ENCODE assay signal across 1 cellular context in the genomic region with DNA sequence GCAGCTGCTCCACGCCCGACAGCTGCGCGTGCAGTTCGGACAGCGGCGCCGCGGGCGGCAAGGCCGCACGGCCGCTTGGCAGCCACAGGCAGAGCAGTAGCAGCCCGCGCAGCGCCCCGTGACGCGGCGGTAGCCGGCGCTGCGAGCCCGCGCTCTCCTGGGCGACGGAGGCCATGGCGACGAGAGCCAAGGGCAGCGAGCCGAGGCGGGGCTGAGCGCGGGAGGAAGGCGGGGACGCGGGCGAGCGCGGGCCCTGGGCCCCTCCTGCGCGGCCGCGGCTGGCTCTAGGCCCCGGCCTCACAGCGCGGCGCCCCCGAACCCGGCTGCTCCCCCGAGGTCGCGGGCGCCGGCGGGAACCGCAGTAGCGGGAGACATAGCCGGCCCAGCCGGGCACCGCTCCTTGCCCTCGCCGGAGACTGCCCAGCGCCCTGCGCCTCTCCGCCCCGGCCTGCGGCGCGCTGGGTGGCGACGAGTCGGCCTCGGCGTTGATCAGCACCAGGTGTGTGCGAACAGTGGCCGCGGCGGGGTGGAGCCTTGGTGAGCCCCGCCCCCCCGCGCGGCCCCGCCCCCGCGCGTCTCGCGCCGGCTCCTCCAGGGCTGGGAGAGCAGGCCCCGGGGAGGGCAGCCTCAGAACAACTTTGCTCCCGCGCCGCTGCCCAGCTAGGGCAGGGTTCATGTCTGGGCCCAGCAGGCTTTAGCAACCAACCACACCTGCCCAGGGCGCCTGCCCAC.
TF ChIP-seq lines count a peak whose summit lies in the region.

A gene with protein sequence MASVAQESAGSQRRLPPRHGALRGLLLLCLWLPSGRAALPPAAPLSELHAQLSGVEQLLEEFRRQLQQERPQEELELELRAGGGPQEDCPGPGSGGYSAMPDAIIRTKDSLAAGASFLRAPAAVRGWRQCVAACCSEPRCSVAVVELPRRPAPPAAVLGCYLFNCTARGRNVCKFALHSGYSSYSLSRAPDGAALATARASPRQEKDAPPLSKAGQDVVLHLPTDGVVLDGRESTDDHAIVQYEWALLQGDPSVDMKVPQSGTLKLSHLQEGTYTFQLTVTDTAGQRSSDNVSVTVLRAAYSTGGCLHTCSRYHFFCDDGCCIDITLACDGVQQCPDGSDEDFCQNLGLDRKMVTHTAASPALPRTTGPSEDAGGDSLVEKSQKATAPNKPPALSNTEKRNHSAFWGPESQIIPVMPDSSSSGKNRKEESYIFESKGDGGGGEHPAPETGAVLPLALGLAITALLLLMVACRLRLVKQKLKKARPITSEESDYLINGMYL (minus strand): TSS at position 514 of the 732 bp plus-strand sequence. CDS start 339 bp downstream, at position 175.

TF ChIP-seq in HepG2, 621 proteins besides CTCF, POLR2A, EP300 and RAD21 (continued from another document and continues in another):
- TF ChIP-seq ZNF572 (CRISPR knock-in tag; IDR thresholded peaks at IDR 0.05) = 0 out of 2 replicates have a peak, but pooled peaks have one; percentile 52
- TF ChIP-seq IKZF4 (CRISPR knock-in tag; IDR thresholded peaks at IDR 0.05; ENCODE audit: borderline replicate concordance, low read depth, not compliant biosample characterization) = peak; percentile 94
- peak; percentile 54 for TF ChIP-seq ZNF607 (CRISPR knock-in tag; IDR thresholded peaks at IDR 0.05; ENCODE audit: borderline replicate concordance)
- peak; percentile 96 for TF ChIP-seq ZNF563 (CRISPR knock-in tag; IDR thresholded peaks at IDR 0.05)
- no peak for TF ChIP-seq PAX8 (CRISPR knock-in tag; IDR thresholded peaks at IDR 0.05; ENCODE audit: borderline replicate concordance)
- TF ChIP-seq ZNF768 (CRISPR knock-in tag; IDR thresholded peaks at IDR 0.05) = 0 out of 2 replicates have a peak, but pooled peaks have one; percentile 37
- TF ChIP-seq NRL (CRISPR knock-in tag; IDR thresholded peaks at IDR 0.05; ENCODE audit: borderline replicate concordance) = no peak
- TF ChIP-seq ZFP90 (CRISPR knock-in tag; IDR thresholded peaks at IDR 0.05; ENCODE audit: borderline replicate concordance) = no peak; the same call in 1 of the 2 replicates
- TF ChIP-seq HIVEP1 (CRISPR knock-in tag; IDR thresholded peaks at IDR 0.05) = no peak
- no peak for TF ChIP-seq SSRP1 (CRISPR knock-in tag; IDR thresholded peaks at IDR 0.05)
- TF ChIP-seq ELF1 (CRISPR knock-in tag; IDR thresholded peaks at IDR 0.05) = no peak
- TF ChIP-seq, protein P1, sequence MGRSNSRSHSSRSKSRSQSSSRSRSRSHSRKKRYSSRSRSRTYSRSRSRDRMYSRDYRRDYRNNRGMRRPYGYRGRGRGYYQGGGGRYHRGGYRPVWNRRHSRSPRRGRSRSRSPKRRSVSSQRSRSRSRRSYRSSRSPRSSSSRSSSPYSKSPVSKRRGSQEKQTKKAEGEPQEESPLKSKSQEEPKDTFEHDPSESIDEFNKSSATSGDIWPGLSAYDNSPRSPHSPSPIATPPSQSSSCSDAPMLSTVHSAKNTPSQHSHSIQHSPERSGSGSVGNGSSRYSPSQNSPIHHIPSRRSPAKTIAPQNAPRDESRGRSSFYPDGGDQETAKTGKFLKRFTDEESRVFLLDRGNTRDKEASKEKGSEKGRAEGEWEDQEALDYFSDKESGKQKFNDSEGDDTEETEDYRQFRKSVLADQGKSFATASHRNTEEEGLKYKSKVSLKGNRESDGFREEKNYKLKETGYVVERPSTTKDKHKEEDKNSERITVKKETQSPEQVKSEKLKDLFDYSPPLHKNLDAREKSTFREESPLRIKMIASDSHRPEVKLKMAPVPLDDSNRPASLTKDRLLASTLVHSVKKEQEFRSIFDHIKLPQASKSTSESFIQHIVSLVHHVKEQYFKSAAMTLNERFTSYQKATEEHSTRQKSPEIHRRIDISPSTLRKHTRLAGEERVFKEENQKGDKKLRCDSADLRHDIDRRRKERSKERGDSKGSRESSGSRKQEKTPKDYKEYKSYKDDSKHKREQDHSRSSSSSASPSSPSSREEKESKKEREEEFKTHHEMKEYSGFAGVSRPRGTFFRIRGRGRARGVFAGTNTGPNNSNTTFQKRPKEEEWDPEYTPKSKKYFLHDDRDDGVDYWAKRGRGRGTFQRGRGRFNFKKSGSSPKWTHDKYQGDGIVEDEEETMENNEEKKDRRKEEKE (IDR thresholded peaks at IDR 0.05) = no peak
- no peak for TF ChIP-seq HNF4G (IDR thresholded peaks at IDR 0.05; ENCODE audit: borderline replicate concordance, low read depth, low read length)
- TF ChIP-seq HNF4G (CRISPR knock-in tag; IDR thresholded peaks at IDR 0.05; ENCODE audit: borderline replicate concordance, low read depth) = peak; percentile 45; the same call in 1 of the 2 replicates
- TF ChIP-seq SIN3B (IDR thresholded peaks at IDR 0.05; ENCODE audit: low read length) = 0 out of 2 replicates have a peak, but pooled peaks have one; percentile 59
- TF ChIP-seq REXO4 (CRISPR knock-in tag; IDR thresholded peaks at IDR 0.05; ENCODE audit: borderline replicate concordance) = 0 out of 2 replicates have a peak, but pooled peaks have one; percentile 69
- TF ChIP-seq, protein P2, sequence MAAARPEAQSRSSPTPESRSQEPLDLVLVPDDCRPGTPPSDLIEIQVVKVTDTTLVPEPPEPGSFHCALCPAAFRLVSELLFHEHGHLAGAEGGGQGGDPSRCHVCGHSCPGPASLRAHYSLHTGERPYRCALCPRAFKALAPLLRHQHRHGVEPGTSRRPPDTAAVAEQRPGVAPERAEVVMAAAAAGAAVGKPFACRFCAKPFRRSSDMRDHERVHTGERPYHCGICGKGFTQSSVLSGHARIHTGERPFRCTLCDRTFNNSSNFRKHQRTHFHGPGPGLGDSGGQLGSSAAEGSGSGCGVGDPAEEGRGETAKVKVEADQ (CRISPR knock-in tag; IDR thresholded peaks at IDR 0.05; ENCODE audit: borderline replicate concordance) = no peak
- TF ChIP-seq, protein P3, sequence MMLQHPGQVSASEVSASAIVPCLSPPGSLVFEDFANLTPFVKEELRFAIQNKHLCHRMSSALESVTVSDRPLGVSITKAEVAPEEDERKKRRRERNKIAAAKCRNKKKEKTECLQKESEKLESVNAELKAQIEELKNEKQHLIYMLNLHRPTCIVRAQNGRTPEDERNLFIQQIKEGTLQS (CRISPR knock-in tag; IDR thresholded peaks at IDR 0.05) = no peak; the same call in 1 of the 2 replicates
- TF ChIP-seq, protein P4, sequence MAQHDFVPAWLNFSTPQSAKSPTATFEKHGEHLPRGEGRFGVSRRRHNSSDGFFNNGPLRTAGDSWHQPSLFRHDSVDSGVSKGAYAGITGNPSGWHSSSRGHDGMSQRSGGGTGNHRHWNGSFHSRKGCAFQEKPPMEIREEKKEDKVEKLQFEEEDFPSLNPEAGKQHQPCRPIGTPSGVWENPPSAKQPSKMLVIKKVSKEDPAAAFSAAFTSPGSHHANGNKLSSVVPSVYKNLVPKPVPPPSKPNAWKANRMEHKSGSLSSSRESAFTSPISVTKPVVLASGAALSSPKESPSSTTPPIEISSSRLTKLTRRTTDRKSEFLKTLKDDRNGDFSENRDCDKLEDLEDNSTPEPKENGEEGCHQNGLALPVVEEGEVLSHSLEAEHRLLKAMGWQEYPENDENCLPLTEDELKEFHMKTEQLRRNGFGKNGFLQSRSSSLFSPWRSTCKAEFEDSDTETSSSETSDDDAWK (CRISPR knock-in tag; IDR thresholded peaks at IDR 0.05) = no peak
- TF ChIP-seq ZNF83 (CRISPR knock-in tag; IDR thresholded peaks at IDR 0.05; ENCODE audit: borderline replicate concordance) = peak; percentile 73; the same call in 1 of the 2 replicates
- TF ChIP-seq, protein P5, sequence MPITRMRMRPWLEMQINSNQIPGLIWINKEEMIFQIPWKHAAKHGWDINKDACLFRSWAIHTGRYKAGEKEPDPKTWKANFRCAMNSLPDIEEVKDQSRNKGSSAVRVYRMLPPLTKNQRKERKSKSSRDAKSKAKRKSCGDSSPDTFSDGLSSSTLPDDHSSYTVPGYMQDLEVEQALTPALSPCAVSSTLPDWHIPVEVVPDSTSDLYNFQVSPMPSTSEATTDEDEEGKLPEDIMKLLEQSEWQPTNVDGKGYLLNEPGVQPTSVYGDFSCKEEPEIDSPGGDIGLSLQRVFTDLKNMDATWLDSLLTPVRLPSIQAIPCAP (CRISPR knock-in tag; IDR thresholded peaks at IDR 0.05; ENCODE audit: low read depth) = 0 out of 2 replicates have a peak, but pooled peaks have one; percentile 56
- TF ChIP-seq ZBTB3 (CRISPR knock-in tag; IDR thresholded peaks at IDR 0.05; ENCODE audit: borderline replicate concordance, low read depth) = peak; percentile 73; the same call in 1 of the 2 replicates
- TF ChIP-seq ZNF660 (CRISPR knock-in tag; IDR thresholded peaks at IDR 0.05; ENCODE audit: borderline replicate concordance, low read depth) = no peak
- TF ChIP-seq KDM4B (CRISPR knock-in tag; IDR thresholded peaks at IDR 0.05) = peak; percentile 88
- TF ChIP-seq ZBTB38 (CRISPR knock-in tag; IDR thresholded peaks at IDR 0.05) = peak; percentile 39; the same call in 1 of the 2 replicates
- TF ChIP-seq XRCC5 (optimal IDR thresholded peaks at IDR 0.05; ENCODE audit: low read length) = no peak
- peak; percentile 16; the same call in 1 of the 2 replicates for TF ChIP-seq GFI1 (CRISPR knock-in tag; IDR thresholded peaks at IDR 0.05; ENCODE audit: borderline replicate concordance)
- TF ChIP-seq CBX1 (IDR thresholded peaks at IDR 0.05; ENCODE audit: low read depth) = no peak
- TF ChIP-seq ZNF12 (CRISPR knock-in tag; IDR thresholded peaks at IDR 0.05) = 0 out of 2 replicates have a peak, but pooled peaks have one; percentile 5
- TF ChIP-seq KLF16 (CRISPR knock-in tag; IDR thresholded peaks at IDR 0.05) = peak in 1 of 2 experiments; percentile 50; a peak in 2 of 4 replicates
- TF ChIP-seq RBFOX2 (IDR thresholded peaks at IDR 0.05; ENCODE audit: low read depth, low read length) = peak; percentile 83
- 0 out of 2 replicates have a peak, but pooled peaks have one; percentile 3 for TF ChIP-seq SP5 (CRISPR knock-in tag; IDR thresholded peaks at IDR 0.05; ENCODE audit: borderline replicate concordance, low read depth)
- TF ChIP-seq ZNF501 (CRISPR knock-in tag; IDR thresholded peaks at IDR 0.05) = peak; percentile 77
- TF ChIP-seq MEIS2 (CRISPR knock-in tag; IDR thresholded peaks at IDR 0.05) = peak; percentile 62; the same call in 1 of the 2 replicates
- TF ChIP-seq, protein P6, sequence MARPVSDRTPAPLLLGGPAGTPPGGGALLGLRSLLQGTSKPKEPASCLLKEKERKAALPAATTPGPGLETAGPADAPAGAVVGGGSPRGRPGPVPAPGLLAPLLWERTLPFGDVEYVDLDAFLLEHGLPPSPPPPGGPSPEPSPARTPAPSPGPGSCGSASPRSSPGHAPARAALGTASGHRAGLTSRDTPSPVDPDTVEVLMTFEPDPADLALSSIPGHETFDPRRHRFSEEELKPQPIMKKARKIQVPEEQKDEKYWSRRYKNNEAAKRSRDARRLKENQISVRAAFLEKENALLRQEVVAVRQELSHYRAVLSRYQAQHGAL (CRISPR knock-in tag; IDR thresholded peaks at IDR 0.05; ENCODE audit: not compliant biosample characterization) = peak; percentile 83
- TF ChIP-seq, protein P7, sequence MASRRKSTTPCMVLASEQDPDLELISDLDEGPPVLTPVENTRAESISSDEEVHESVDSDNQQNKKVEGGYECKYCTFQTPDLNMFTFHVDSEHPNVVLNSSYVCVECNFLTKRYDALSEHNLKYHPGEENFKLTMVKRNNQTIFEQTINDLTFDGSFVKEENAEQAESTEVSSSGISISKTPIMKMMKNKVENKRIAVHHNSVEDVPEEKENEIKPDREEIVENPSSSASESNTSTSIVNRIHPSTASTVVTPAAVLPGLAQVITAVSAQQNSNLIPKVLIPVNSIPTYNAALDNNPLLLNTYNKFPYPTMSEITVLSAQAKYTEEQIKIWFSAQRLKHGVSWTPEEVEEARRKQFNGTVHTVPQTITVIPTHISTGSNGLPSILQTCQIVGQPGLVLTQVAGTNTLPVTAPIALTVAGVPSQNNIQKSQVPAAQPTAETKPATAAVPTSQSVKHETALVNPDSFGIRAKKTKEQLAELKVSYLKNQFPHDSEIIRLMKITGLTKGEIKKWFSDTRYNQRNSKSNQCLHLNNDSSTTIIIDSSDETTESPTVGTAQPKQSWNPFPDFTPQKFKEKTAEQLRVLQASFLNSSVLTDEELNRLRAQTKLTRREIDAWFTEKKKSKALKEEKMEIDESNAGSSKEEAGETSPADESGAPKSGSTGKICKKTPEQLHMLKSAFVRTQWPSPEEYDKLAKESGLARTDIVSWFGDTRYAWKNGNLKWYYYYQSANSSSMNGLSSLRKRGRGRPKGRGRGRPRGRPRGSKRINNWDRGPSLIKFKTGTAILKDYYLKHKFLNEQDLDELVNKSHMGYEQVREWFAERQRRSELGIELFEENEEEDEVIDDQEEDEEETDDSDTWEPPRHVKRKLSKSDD (CRISPR knock-in tag; IDR thresholded peaks at IDR 0.05; ENCODE audit: low read depth) = no peak
- no peak for TF ChIP-seq ZNF326 (CRISPR knock-in tag; IDR thresholded peaks at IDR 0.05; ENCODE audit: borderline replicate concordance)
- no peak for TF ChIP-seq NAIF1 (CRISPR knock-in tag; IDR thresholded peaks at IDR 0.05; ENCODE audit: borderline replicate concordance)
- TF ChIP-seq ZNF274 (CRISPR knock-in tag; IDR thresholded peaks at IDR 0.05) = peak; percentile 81
- TF ChIP-seq THAP11 (CRISPR knock-in tag; IDR thresholded peaks at IDR 0.05) = peak; percentile 65
- no peak for TF ChIP-seq NONO (IDR thresholded peaks at IDR 0.05)
- TF ChIP-seq NONO (CRISPR knock-in tag; conservative IDR thresholded peaks at IDR 0.05) = peak; percentile 87
- no peak for TF ChIP-seq BRCA1 (CRISPR knock-in tag; IDR thresholded peaks at IDR 0.05)
- TF ChIP-seq REPIN1 (CRISPR knock-in tag; IDR thresholded peaks at IDR 0.05; ENCODE audit: borderline replicate concordance, low read depth) = peak; percentile 3; the same call in 1 of the 2 replicates
- TF ChIP-seq RBM22 (optimal IDR thresholded peaks at IDR 0.05; ENCODE audit: low read length) = no peak
- no peak for TF ChIP-seq IKZF1 (IDR thresholded peaks at IDR 0.05)
- TF ChIP-seq, protein P8, sequence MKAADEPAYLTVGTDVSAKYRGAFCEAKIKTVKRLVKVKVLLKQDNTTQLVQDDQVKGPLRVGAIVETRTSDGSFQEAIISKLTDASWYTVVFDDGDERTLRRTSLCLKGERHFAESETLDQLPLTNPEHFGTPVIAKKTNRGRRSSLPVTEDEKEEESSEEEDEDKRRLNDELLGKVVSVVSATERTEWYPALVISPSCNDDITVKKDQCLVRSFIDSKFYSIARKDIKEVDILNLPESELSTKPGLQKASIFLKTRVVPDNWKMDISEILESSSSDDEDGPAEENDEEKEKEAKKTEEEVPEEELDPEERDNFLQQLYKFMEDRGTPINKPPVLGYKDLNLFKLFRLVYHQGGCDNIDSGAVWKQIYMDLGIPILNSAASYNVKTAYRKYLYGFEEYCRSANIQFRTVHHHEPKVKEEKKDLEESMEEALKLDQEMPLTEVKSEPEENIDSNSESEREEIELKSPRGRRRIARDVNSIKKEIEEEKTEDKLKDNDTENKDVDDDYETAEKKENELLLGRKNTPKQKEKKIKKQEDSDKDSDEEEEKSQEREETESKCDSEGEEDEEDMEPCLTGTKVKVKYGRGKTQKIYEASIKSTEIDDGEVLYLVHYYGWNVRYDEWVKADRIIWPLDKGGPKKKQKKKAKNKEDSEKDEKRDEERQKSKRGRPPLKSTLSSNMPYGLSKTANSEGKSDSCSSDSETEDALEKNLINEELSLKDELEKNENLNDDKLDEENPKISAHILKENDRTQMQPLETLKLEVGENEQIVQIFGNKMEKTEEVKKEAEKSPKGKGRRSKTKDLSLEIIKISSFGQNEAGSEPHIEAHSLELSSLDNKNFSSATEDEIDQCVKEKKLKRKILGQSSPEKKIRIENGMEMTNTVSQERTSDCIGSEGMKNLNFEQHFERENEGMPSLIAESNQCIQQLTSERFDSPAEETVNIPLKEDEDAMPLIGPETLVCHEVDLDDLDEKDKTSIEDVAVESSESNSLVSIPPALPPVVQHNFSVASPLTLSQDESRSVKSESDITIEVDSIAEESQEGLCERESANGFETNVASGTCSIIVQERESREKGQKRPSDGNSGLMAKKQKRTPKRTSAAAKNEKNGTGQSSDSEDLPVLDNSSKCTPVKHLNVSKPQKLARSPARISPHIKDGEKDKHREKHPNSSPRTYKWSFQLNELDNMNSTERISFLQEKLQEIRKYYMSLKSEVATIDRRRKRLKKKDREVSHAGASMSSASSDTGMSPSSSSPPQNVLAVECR (CRISPR knock-in tag; IDR thresholded peaks at IDR 0.05; ENCODE audit: borderline replicate concordance) = peak; percentile 64; the same call in 1 of the 2 replicates
